28 cellular contexts compared by ENCODE assay signal in the genomic region with DNA sequence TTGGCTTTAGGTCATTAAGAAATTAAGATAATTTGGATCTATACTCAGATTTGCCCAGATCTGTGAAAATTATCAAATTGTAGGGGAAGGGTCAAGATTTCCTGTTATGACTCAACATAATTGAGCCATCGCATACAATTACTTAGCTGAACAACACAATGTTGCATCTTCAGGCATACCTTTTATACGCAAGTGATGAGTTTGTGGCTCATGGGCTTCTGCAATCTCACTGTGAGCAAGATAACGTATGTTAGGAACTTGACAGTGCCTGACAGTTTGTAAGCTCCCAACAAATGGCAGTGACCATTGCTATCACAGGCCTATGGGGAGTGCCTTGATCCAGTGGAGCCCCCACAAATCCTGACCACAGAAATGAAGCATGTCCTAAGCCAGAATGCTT.
"Had no signal": no experiment of that assay in that cellular context is flagged by ENCODE, and none has a peak within 500 bp of the region (broad histone marks: within the 10 kb centered on the region; RNA-seq: fewer than 3 reads in every experiment).

No MANE protein-coding gene starts in this region.

- H3K27ac ChIP-seq: adrenal gland, brain microvascular endothelial cell, coronary artery, dorsolateral prefrontal cortex, esophagus muscularis mucosa, foreskin keratinocyte, gastrocnemius medialis, heart left ventricle, WERI-Rb-1 had no signal

- DNase-seq: activated B cell treated with CpG ODN at 0.5 μM for 24 hours; activated CD4-positive, alpha-beta T cell treated with anti-CD3 and anti-CD28 coated beads for 48 hours; activated CD4-positive, alpha-beta T cell treated with anti-CD3 and anti-CD28 coated beads, Interleukin-2, amount 50 U/mL, for 1 hour; activated CD4-positive, alpha-beta T cell treated with anti-CD3 and anti-CD28 coated beads, Interleukin-2, amount 50 U/mL, for 48 hours; activated CD8-positive, alpha-beta memory T cell treated with anti-CD3 and anti-CD28 coated beads for 24 hours; activated CD8-positive, alpha-beta T cell treated with anti-CD3 and anti-CD28 coated beads for 36 hours; activated effector memory CD4-positive, alpha-beta T cell treated with anti-CD3 and anti-CD28 coated beads, Interleukin-2, amount 50 U/mL, for 16 hours; activated naive CD4-positive, alpha-beta T cell treated with anti-CD3 and anti-CD28 coated beads for 36 hours; activated naive CD8-positive, alpha-beta T cell treated with anti-CD3 and anti-CD28 coated beads for 36 hours; activated naive CD8-positive, alpha-beta T cell treated with anti-CD3 and anti-CD28 coated beads, Interleukin-2, amount 50 U/mL, for 24 hours; activated T-cell treated with anti-CD3 and anti-CD28 coated beads, Interleukin-2, amount 50 U/mL, for 48 hours; adrenal gland; anterior cingulate cortex; brain microvascular endothelial cell; dorsolateral prefrontal cortex; effector memory CD4-positive, alpha-beta T cell; endodermal cell; erythroblast; foreskin keratinocyte; gastrocnemius medialis; glutamatergic neuron; heart left ventricle; T-helper 1 cell; T-helper 17 cell; T1000; WERI-Rb-1 had no signal

- H3K4me1 ChIP-seq: adrenal gland, esophagus muscularis mucosa, gastrocnemius medialis, heart left ventricle had no signal

- H3K4me3 ChIP-seq: adrenal gland, coronary artery, dorsolateral prefrontal cortex, esophagus muscularis mucosa, gastrocnemius medialis, heart left ventricle had no signal

- H3K36me3 ChIP-seq: adrenal gland, brain microvascular endothelial cell, esophagus muscularis mucosa, gastrocnemius medialis, heart left ventricle, WERI-Rb-1 had no signal

- H3K27me3 ChIP-seq: adrenal gland, brain microvascular endothelial cell, dorsolateral prefrontal cortex, esophagus muscularis mucosa, foreskin keratinocyte, gastrocnemius medialis, heart left ventricle had no signal

- H3K9me3 ChIP-seq: adrenal gland, esophagus muscularis mucosa, gastrocnemius medialis, heart left ventricle had no signal
